In the genomic region with DNA sequence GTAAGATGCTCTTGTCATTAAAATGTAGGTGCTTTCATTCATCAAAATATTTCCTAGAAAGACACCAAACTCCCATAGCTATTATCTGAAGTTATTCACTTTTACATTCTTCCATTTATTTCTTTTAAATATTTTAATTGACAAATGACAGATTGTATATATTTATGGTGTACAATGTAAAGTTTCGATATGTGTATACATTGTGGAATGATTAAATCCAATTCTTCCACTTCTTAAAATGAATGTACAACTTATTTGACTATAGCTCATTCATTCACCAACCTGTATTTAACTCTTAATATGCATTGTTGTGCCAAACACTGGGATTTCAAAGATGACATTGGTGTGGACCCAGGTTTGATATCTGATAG, we compare ENCODE assay signal across 15 cellular contexts. TPM values are rescaled to one million over a fixed set of nuclear protein-coding genes. Genes with fewer than 3 reads are reported as not detected.
A peak's percentile ranks its signal among the peaks of the same experiment; 100 is the strongest.
DNase-seq lines count a peak whose midpoint lies in the region; ATAC-seq, FAIRE-seq and TF ChIP-seq lines count a peak whose summit lies in the region.
"Had no signal": no experiment of that assay in that cellular context is flagged by ENCODE, and none has a peak within 500 bp of the region (broad histone marks: within the 10 kb centered on the region; RNA-seq: fewer than 3 reads in every experiment).

No MANE protein-coding gene starts in this region.

- no peak overlapping the region for H3K4ac ChIP-seq in trophoblast cell (ENCODE audit: low read depth, low read length)

- H3K4me1 ChIP-seq in trophoblast cell (ENCODE audit: control insufficient read depth in 1 of 2, insufficient read depth in 2 of 2, low read length in 2 of 2) (no peaks in the 10 kb centered on the region), body of pancreas (no peaks in the 10 kb centered on the region)
- H3K4me1 ChIP-seq: prostate gland had no signal

- no peak overlapping the region for H4K12ac ChIP-seq in trophoblast cell (ENCODE audit: low read depth, low read length)

- no peaks in the 10 kb centered on the region for H3K79me1 ChIP-seq in trophoblast cell (ENCODE audit: low read length)

- peak; percentile 31 for ATAC-seq in GM18511 (IDR thresholded peaks at IDR 0.05; ENCODE audit: unreplicated experiment)
- peak; percentile 8 for ATAC-seq in GM21529 (IDR thresholded peaks at IDR 0.05; ENCODE audit: unreplicated experiment)
- peak; percentile 21 for ATAC-seq in HG03378 (IDR thresholded peaks at IDR 0.05; ENCODE audit: unreplicated experiment)
- ATAC-seq in body of pancreas: no peak

- WGBS in trophoblast cell (ENCODE audit: extremely low coverage, insufficient coverage, insufficient read length): no CpG with 5 or more reads among the region's 1 CpG
- 81 to 88% methylated on average over 1 of the region's 1 CpG for WGBS in body of pancreas, 2 donors

- no peak overlapping the region for H3K14ac ChIP-seq in trophoblast cell (ENCODE audit: low read length)

- H3K27me3 Mint-ChIP-seq in glutamatergic neuron (ENCODE audit: unreplicated experiment): no peaks in the 10 kb centered on the region

- H3K9me3 ChIP-seq in trophoblast cell (ENCODE audit: insufficient read depth, low read depth, low read length) (no peaks in the 10 kb centered on the region), body of pancreas (no peaks in the 10 kb centered on the region)
- H3K9me3 ChIP-seq: heart right ventricle, mucosa of descending colon, Peyer's patch, prostate gland, thoracic aorta had no signal

- no peaks in the 10 kb centered on the region for H3K36me3 ChIP-seq in trophoblast cell (ENCODE audit: control insufficient read depth in 1 of 2, insufficient read depth in 2 of 2, low read length in 2 of 2)
- H3K36me3 ChIP-seq in body of pancreas (replicated peaks in 1 of 2; ENCODE audit: insufficient read depth in 1 of 2, low read depth in 2 of 2): no peaks in the 10 kb centered on the region
- H3K36me3 ChIP-seq: heart right ventricle, Peyer's patch, prostate gland, thoracic aorta had no signal

- H3K9me3 Mint-ChIP-seq in glutamatergic neuron (ENCODE audit: unreplicated experiment): no peaks in the 10 kb centered on the region

- no peak overlapping the region for H4K8ac ChIP-seq in trophoblast cell (ENCODE audit: low read depth, low read length)

- H4K91ac ChIP-seq in trophoblast cell (ENCODE audit: low read depth, low read length): no peak overlapping the region

- intact Hi-C loops in body of pancreas (cut with DNase I): loop anchor here (10.0 kb wide), 2 partner anchors 125 to 215 kb away; no protein-coding TSS in a partner anchor

- H3K4me3 Mint-ChIP-seq in glutamatergic neuron (ENCODE audit: unreplicated experiment): no peak overlapping the region

- H3K27me3 ChIP-seq in trophoblast cell (ENCODE audit: insufficient read depth, low read length): no peaks in the 10 kb centered on the region
- no peaks in the 10 kb centered on the region for H3K27me3 ChIP-seq in body of pancreas
- H3K27me3 ChIP-seq: Peyer's patch had no signal

- no peak overlapping the region for H3K4me3 ChIP-seq in trophoblast cell (ENCODE audit: low read depth, low read length)
- no peak overlapping the region for H3K4me3 ChIP-seq in body of pancreas
- H3K4me3 ChIP-seq: heart right ventricle, K562, mucosa of descending colon, Peyer's patch, prostate gland, thoracic aorta had no signal

- no peak overlapping the region for H2BK12ac ChIP-seq in trophoblast cell (ENCODE audit: low read length)

- no peak overlapping the region for H2BK5ac ChIP-seq in trophoblast cell (ENCODE audit: low read depth, low read length, poor library complexity)

- TF ChIP-seq POLR2A in GM12891 (IDR thresholded peaks at IDR 0.05; ENCODE audit: low read depth, low read length): no peak
- no peak for TF ChIP-seq POLR2A in body of pancreas (IDR thresholded peaks at IDR 0.05)

- FAIRE-seq in GM12891 (lab: Jason Lieb, UNC): no peak

- no peak overlapping the region for H3K27ac Mint-ChIP-seq in glutamatergic neuron (ENCODE audit: unreplicated experiment)

- H3K36me3 Mint-ChIP-seq in glutamatergic neuron (ENCODE audit: unreplicated experiment): no peaks in the 10 kb centered on the region

- no peak overlapping the region for H2AK5ac ChIP-seq in trophoblast cell (ENCODE audit: low read length)

- no peak overlapping the region for H3K9ac ChIP-seq in trophoblast cell (ENCODE audit: low read length)

- H3K18ac ChIP-seq in trophoblast cell (ENCODE audit: low read length): no peak overlapping the region

- H3K79me2 ChIP-seq in trophoblast cell (ENCODE audit: control insufficient read depth, insufficient read depth, low read length, poor library complexity): no peaks in the 10 kb centered on the region

- H3K27ac ChIP-seq in trophoblast cell (ENCODE audit: low read depth, low read length) (no peak overlapping the region), body of pancreas (no peak overlapping the region)
- H3K27ac ChIP-seq: heart right ventricle, Peyer's patch, prostate gland, thoracic aorta had no signal

- H3K23ac ChIP-seq in trophoblast cell (ENCODE audit: low read length): no peak overlapping the region

- TF ChIP-seq CTCF in glutamatergic neuron (IDR thresholded peaks at IDR 0.05; ENCODE audit: partially characterized antibody, unreplicated experiment) (peak; percentile 53), body of pancreas (IDR thresholded peaks at IDR 0.05) (peak in 1 of 7 experiments; percentile 2)

- no peak for DNase-seq in glutamatergic neuron
- no peak for DNase-seq in GM12891 (ENCODE audit: insufficient read length, low spot score)
- no peak for DNase-seq in trophoblast cell
- DNase-seq in NCI-H446 (lab: John Stamatoyannopoulos, UW): no peak
- no peak for DNase-seq in body of pancreas

- no peak overlapping the region for H2AFZ ChIP-seq in trophoblast cell (ENCODE audit: insufficient read depth, low read length, poor library complexity)

- H2BK120ac ChIP-seq in trophoblast cell (ENCODE audit: insufficient read depth, low read length, poor library complexity): no peak overlapping the region

- H3K4me2 ChIP-seq in trophoblast cell (ENCODE audit: low read length): no peak overlapping the region

- H3K4me1 Mint-ChIP-seq in glutamatergic neuron (ENCODE audit: low read depth, unreplicated experiment): no peaks in the 10 kb centered on the region

TF ChIP-seq in GM12891, 5 proteins besides CTCF, POLR2A, EP300 and RAD21:
- TF ChIP-seq POLR2AphosphoS5 (IDR thresholded peaks at IDR 0.05; ENCODE audit: low read depth, low read length) (no peak), POU2F2 (IDR thresholded peaks at IDR 0.05; ENCODE audit: low read depth, low read length) (no peak), SPI1 (IDR thresholded peaks at IDR 0.05; ENCODE audit: low read depth, low read length) (no peak)

RNA-seq across cellular contexts. Expression of gene CCN2, which starts 41.0 kb away (rescaled TPM):
- total RNA-seq in glutamatergic neuron (ENCODE audit: unreplicated experiment) (1.2 TPM), body of pancreas (100 to 1,000 TPM; 109 to 203 TPM)
- not detected for polyA plus RNA-seq in GM12891 (2012; ENCODE audit: low read depth, missing spikeins)
- polyA plus RNA-seq in trophoblast cell (2013): 48.1 and 53.3 TPM in 2 replicates
- total RNA-seq: T-helper 1 cell treated with Interleukin-12 subunit alpha and Interleukin-12 subunit beta and Interleukin-4 antibody, amounts not matched to agents 30 ng/mL and 1 ng/mL, for 36 hours had no signal
- polyA plus RNA-seq: K562 had no signal

Comparison
In these comparisons a context has a peak if more than half of its experiments do, and no peak if none do; other contexts are left out.
1. RNA of gene CCN2, which starts 41.0 kb away (total RNA-seq): 109 to 203 TPM in body of pancreas; 1.2 TPM in glutamatergic neuron (single experiment); every median in the first group is over 10 times any median in the second.